17 cellular contexts compared by ENCODE assay signal in genomic region chr1:48003741-48004503, GRCh38. TPM values are rescaled to one million over a fixed set of nuclear protein-coding genes. Genes with fewer than 3 reads are reported as not detected.
A peak's percentile ranks its signal among the peaks of the same experiment; 100 is the strongest.
DNase-seq lines count a peak whose midpoint lies in the region; ATAC-seq and TF ChIP-seq lines count a peak whose summit lies in the region.
"Had no signal": no experiment of that assay in that cellular context is flagged by ENCODE, and none has a peak within 500 bp of the region (broad histone marks: within the 10 kb centered on the region; RNA-seq: fewer than 3 reads in every experiment).

No MANE protein-coding gene starts in this region.

- no peak overlapping the region for H3K27ac ChIP-seq in dorsolateral prefrontal cortex
- H3K27ac ChIP-seq: thoracic aorta had no signal

- H3K27ac Mint-ChIP-seq in glutamatergic neuron (ENCODE audit: unreplicated experiment): no peak overlapping the region
- H3K27ac Mint-ChIP-seq: naive B cell had no signal

- no peak for TF ChIP-seq CTCF in glutamatergic neuron (IDR thresholded peaks at IDR 0.05; ENCODE audit: partially characterized antibody, unreplicated experiment)
- no peak for TF ChIP-seq CTCF in dorsolateral prefrontal cortex (IDR thresholded peaks at IDR 0.05 in 54 of 56, conservative IDR thresholded peaks at IDR 0.05 in 2 of 56; ENCODE audit: low read depth in 1 of 56, partially characterized antibody in 56 of 56)

- no peak overlapping the region for H3K4me3 ChIP-seq in dorsolateral prefrontal cortex
- H3K4me3 ChIP-seq: GM12878, thoracic aorta had no signal

- peaks cover 2% of the 10 kb centered on the region for H3K9me3 Mint-ChIP-seq in glutamatergic neuron (ENCODE audit: unreplicated experiment)
- H3K9me3 Mint-ChIP-seq: activated T-cell treated with anti-CD3 and anti-CD28 coated beads, Interleukin-2, amount 50 U/mL, for 4 hours; naive B cell had no signal

- peak overlapping the region; percentile 12 for H3K4me3 Mint-ChIP-seq in glutamatergic neuron (ENCODE audit: unreplicated experiment)
- H3K4me3 Mint-ChIP-seq: activated T-cell treated with anti-CD3 and anti-CD28 coated beads, Interleukin-2, amount 50 U/mL, for 4 hours; naive B cell had no signal

- peaks cover 14% of the 10 kb centered on the region for H3K4me1 Mint-ChIP-seq in glutamatergic neuron (ENCODE audit: low read depth, unreplicated experiment)
- H3K4me1 Mint-ChIP-seq: naive B cell had no signal

- ATAC-seq in left lobe of liver: no peak
- ATAC-seq: activated T-cell treated with anti-CD3 and anti-CD28 coated beads, Interleukin-2, amount 50 U/mL, for 4 hours; GM12878; left cardiac atrium had no signal

- no peaks in the 10 kb centered on the region for H3K36me3 Mint-ChIP-seq in glutamatergic neuron (ENCODE audit: unreplicated experiment)
- H3K36me3 Mint-ChIP-seq: naive B cell had no signal

- peaks cover 7% of the 10 kb centered on the region for H3K27me3 Mint-ChIP-seq in glutamatergic neuron (ENCODE audit: unreplicated experiment)

- intact Hi-C loops in dorsolateral prefrontal cortex (cut with DNase I): no loop called here

- peak; percentile 86 for DNase-seq in Caki2 (ENCODE audit: low read depth)
- DNase-seq in NCI-H1105 (lab: John Stamatoyannopoulos, UW): peak; percentile 58
- peak; percentile 71 to 95 for DNase-seq in NCI-H524 (lab: John Stamatoyannopoulos, UW)
- DNase-seq in glutamatergic neuron: no peak
- no peak for DNase-seq in D341Med (ENCODE audit: low spot score)
- no peak for DNase-seq in dorsolateral prefrontal cortex
- no peak for DNase-seq in left lobe of liver (ENCODE audit: low spot score)
- DNase-seq in OCI-M2 (lab: John Stamatoyannopoulos, UW; ENCODE audit: unreplicated experiment): no peak
- DNase-seq: activated CD4-positive, alpha-beta T cell treated with anti-CD3 and anti-CD28 coated beads, Interleukin-2, amount 50 U/mL, for 1 hour; activated T-cell treated with anti-CD3 and anti-CD28 coated beads, Interleukin-2, amount 50 U/mL, for 4 hours; head of caudate nucleus; left cardiac atrium; naive B cell; Right ventricle myocardium superior; stimulated activated CD4-positive, alpha-beta T cell treated with anti-CD3 and anti-CD28 coated beads, Interleukin-1b, Interleukin-23, amount 100 ng/mL, for 48 hours had no signal

- in situ Hi-C loops in Caki2 (cut with HindIII; ENCODE audit: low pct_unique_long_range_greater_than_20kb, low sequenced_read_pairs): loop anchor here (10.0 kb wide), 1 partner anchor 61 kb away; no protein-coding TSS in a partner anchor

- peaks cover 0 to 13% (median 0%) of the 10 kb centered on the region in 45 donors for H3K27me3 ChIP-seq in dorsolateral prefrontal cortex

RNA-seq across cellular contexts. Expression of gene TRABD2B, which starts 6.7 kb away (rescaled TPM):
- total RNA-seq in Caki2 (2014; rRNA removed; shearing (Covaris generic); ENCODE audit: low replicate concordance): 0.57 and 0.96 TPM in 2 replicates
- total RNA-seq in glutamatergic neuron (ENCODE audit: unreplicated experiment) (0.64 TPM), dorsolateral prefrontal cortex (1 to 10 TPM in 12 of 120 experiments, under 1 TPM in 95, not detected in 13; 0.06 to 2.1 (median 0.31) TPM), left lobe of liver (15.1 TPM)
- total RNA-seq: activated T-cell treated with anti-CD3 and anti-CD28 coated beads, Interleukin-2, amount 50 U/mL, for 4 hours; GM12878 had no signal

Comparison
In these comparisons a context has a peak if more than half of its experiments do, and no peak if none do; other contexts are left out.
1. DNase-seq: peak in Caki2 (single experiment), NCI-H1105 (single experiment) and NCI-H524 (2 of 2); none in glutamatergic neuron (single experiment), D341Med (single experiment), dorsolateral prefrontal cortex (0 of 10), left lobe of liver (single experiment) and OCI-M2 (single experiment).